8 cellular contexts compared by ENCODE assay signal in the genomic region with DNA sequence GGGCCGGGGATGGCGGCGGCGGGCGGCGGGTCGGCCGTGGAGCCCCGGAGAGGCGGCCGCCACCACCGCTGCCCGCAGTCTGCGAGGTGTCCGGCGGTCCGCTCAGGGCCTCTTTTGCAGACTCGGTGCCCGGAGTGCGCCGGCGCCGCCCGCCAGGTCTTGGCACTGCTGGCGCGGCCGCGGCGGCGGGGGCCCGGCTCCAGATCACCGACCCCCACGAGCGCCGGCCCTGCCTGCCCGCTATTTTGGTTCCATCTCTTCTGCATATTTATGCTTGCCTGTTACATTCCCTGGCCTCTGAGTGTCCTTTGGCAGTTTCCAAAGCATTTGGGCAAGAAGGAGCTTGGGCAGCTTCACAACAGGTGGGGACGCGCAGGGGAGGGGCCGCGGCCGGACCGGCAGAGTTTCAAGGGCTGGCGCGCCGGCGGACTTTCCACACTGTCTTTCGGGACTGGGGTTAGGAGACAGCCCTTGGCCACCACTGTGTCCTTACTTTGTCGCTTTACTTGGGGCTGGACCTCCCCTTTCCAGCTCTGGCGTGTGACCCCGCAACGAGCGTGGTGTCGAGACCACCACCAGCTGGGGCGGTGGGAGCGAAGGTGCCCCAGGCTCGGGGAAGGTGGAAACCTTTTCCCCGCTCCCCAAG. TPM values are rescaled to one million over a fixed set of nuclear protein-coding genes. Genes with fewer than 3 reads are reported as not detected.
DNase-seq lines count a peak whose midpoint lies in the region; ATAC-seq, FAIRE-seq and TF ChIP-seq lines count a peak whose summit lies in the region.

No MANE protein-coding gene starts in this region.

- peak overlapping the region; percentile 73 for H3K4me3 ChIP-seq in PC-9

- H3K27me3 ChIP-seq in PC-9 (ENCODE audit: insufficient read depth, low read depth): no peaks in the 10 kb centered on the region

- H3K27ac ChIP-seq in PC-9: peak overlapping the region; percentile 54

- peaks cover 39% of the 10 kb centered on the region for H3K79me2 ChIP-seq in PC-9 (ENCODE audit: low read depth)

- H2AFZ ChIP-seq in PC-9: peak overlapping the region; percentile 70

- peak overlapping the region; percentile 89 for H3K4me2 ChIP-seq in PC-9

- no peaks in the 10 kb centered on the region for H3K9me2 ChIP-seq in PC-9 (ENCODE audit: insufficient read depth)

- no peak for FAIRE-seq in urothelium cell line (lab: Jason Lieb, UNC)

- H3F3A ChIP-seq in PC-9 (ENCODE audit: insufficient read depth, low read depth): no peaks in the 10 kb centered on the region

- CTCF ChIA-PET in PC-9 (lab: Charles Lee): interaction anchor here (1.5 kb wide), 1 partner anchor 38 kb away, joined by 3 read pairs; no protein-coding TSS in a partner anchor

- DNase-seq in 8988T: peak; percentile 25
- DNase-seq in PC-9: peak in 1 of 2 experiments; percentile 47
- DNase-seq in activated naive CD4-positive, alpha-beta T cell (lab: John Stamatoyannopoulos, UW): peak; percentile 5 to 39 (median 24)
- DNase-seq in germinal center (ENCODE audit: low spot score): peak; percentile 41
- peak in 46 of 56 donors; percentile 5 to 75 (median 50) for DNase-seq in nucleus accumbens (lab: John Stamatoyannopoulos, UW)
- DNase-seq in urothelium cell line (ENCODE audit: low spot score): peak; percentile 28

- H3K4me1 ChIP-seq in PC-9 (replicated peaks; ENCODE audit: insufficient read depth): peaks cover 18% of the 10 kb centered on the region; the same call in 1 of the 2 replicates

- no peaks in the 10 kb centered on the region for H4K20me1 ChIP-seq in PC-9 (ENCODE audit: insufficient read depth)

- ATAC-seq in GM18520 (IDR thresholded peaks at IDR 0.05; ENCODE audit: unreplicated experiment) (peak; percentile 18), HG03064 (IDR thresholded peaks at IDR 0.05; ENCODE audit: low read depth, unreplicated experiment) (peak; percentile 39)

- intact Hi-C loops in PC-9 (cut with micrococcal nuclease; ENCODE audit: unreplicated experiment): loop anchor here (5.0 kb wide), 1 partner anchor 40 kb away; no protein-coding TSS in a partner anchor

- no TSS peak for BruUV-seq in PC-9 (replicated peaks; lab: Mats Ljungman, UMichigan)

- H3K9me3 ChIP-seq in PC-9 (ENCODE audit: insufficient read depth, low read depth): no peaks in the 10 kb centered on the region

- H3K36me3 ChIP-seq in PC-9 (ENCODE audit: low read depth): no peaks in the 10 kb centered on the region

- TF ChIP-seq CTCF in PC-9 (conservative IDR thresholded peaks at IDR 0.05): no peak

- POLR2A ChIA-PET in PC-9 (lab: Charles Lee; ENCODE audit: unreplicated experiment): interaction anchor here (0.6 kb wide), 1 partner anchor 344 kb away, joined by 3 read pairs; no protein-coding TSS in a partner anchor

RNA-seq across cellular contexts. Expression of a gene that starts 0.7 kb away (rescaled TPM):
- 13.0 and 13.8 TPM in 2 replicates for total RNA-seq in PC-9 (2021)
